ENCODE assay signal across 19 cellular contexts in genomic region chr4:119692001-119692400, GRCh38.
A peak's percentile ranks its signal among the peaks of the same experiment; 100 is the strongest.
DNase-seq lines count a peak whose midpoint lies in the region; ATAC-seq, FAIRE-seq and TF ChIP-seq lines count a peak whose summit lies in the region.
"Had no signal": no experiment of that assay in that cellular context is flagged by ENCODE, and none has a peak within 500 bp of the region (broad histone marks: within the 10 kb centered on the region; RNA-seq: fewer than 3 reads in every experiment).

No MANE protein-coding gene starts in this region.

- no peaks in the 10 kb centered on the region for H3K36me3 ChIP-seq in bronchial epithelial cell (ENCODE audit: control insufficient read depth, insufficient read depth, low read length)
- H3K36me3 ChIP-seq: cardiac muscle cell, pancreas had no signal

- TF ChIP-seq CTCF in AG04450 (IDR thresholded peaks at IDR 0.05; ENCODE audit: low read depth, low read length) (peak; percentile 10; the same call in 1 of the 2 replicates), bronchial epithelial cell (IDR thresholded peaks at IDR 0.05; ENCODE audit: insufficient read depth, low read length, severe bottlenecking) (no peak)

- DNase-seq in AG04450 (ENCODE audit: low read depth, low spot score) = no peak
- peak; percentile 22 for DNase-seq in HCEC 1CT
- DNase-seq in bronchial epithelial cell (ENCODE audit: low read depth) = peak; percentile 12
- DNase-seq in left ventricle myocardium superior = peak; percentile 18
- DNase-seq in stimulated activated CD4-positive, alpha-beta T cell treated with anti-CD3 and anti-CD28 coated beads, Interleukin-12 subunit alpha, Interleukin-12 subunit beta, amount 100 ng/mL, for 4 hours = no peak
- no peak for DNase-seq in NCI-H2227 (lab: John Stamatoyannopoulos, UW; ENCODE audit: unreplicated experiment)
- DNase-seq: activated B cell treated with CpG ODN at 0.5 μM for 24 hours; activated naive CD4-positive, alpha-beta T cell; glutamatergic neuron; NCI-H1092; NCI-H82; pancreas; stimulated activated naive CD4-positive, alpha-beta T cell treated with Interleukin-2 at 50 U/mL for 16 hours had no signal

- H3K27ac ChIP-seq in AG04450 (ENCODE audit: low read depth, low read length) = peak overlapping the region; percentile 39
- H3K27ac ChIP-seq: cardiac muscle cell, pancreas had no signal

- intact Hi-C loops in left ventricle myocardium superior (cut with micrococcal nuclease) = loop anchor here (10.0 kb wide), 2 partner anchors 93 to 353 kb away; no protein-coding TSS in a partner anchor

- CTCF ChIA-PET in AG04450 (lab: Charles Lee) = interaction anchor here (0.7 to 1.4 kb wide), 4 partner anchors 10 to 360 kb away, joined by 3 to 4 read pairs (median 3); no protein-coding TSS in a partner anchor

- peak overlapping the region; percentile 46 for H3K4me3 ChIP-seq in AG04450 (ENCODE audit: low read depth, low read length)
- H3K4me3 ChIP-seq in bronchial epithelial cell (ENCODE audit: low read depth, low read length) = no peak overlapping the region
- H3K4me3 ChIP-seq: cardiac muscle cell, pancreas, smooth muscle cell had no signal

- ATAC-seq in left ventricle myocardium superior (peak; percentile 75), HG02610 (IDR thresholded peaks at IDR 0.05; ENCODE audit: unreplicated experiment) (no peak), GM19467 (IDR thresholded peaks at IDR 0.05; ENCODE audit: unreplicated experiment) (no peak)
- ATAC-seq: pancreas had no signal

- POLR2A ChIA-PET in AG04450 (lab: Yijun Ruan, JAX) = interaction anchor here (0.7 to 1.0 kb wide), 2 partner anchors 14 to 63 kb away, joined by 3 to 5 read pairs; partner anchors contain the start of gene PDE5A

- no peak for FAIRE-seq in bronchial epithelial cell (lab: Jason Lieb, UNC)
- FAIRE-seq: endometrium, pancreas, urothelium cell line had no signal

- H3K9me3 ChIP-seq in AG04450 (ENCODE audit: control insufficient read depth, insufficient read depth, low read length) = peaks cover 6% of the 10 kb centered on the region; the same call in 1 of the 2 replicates
- H3K9me3 ChIP-seq: pancreas had no signal

- no peaks in the 10 kb centered on the region for H3K27me3 ChIP-seq in AG04450 (ENCODE audit: control insufficient read depth, insufficient read depth, low read length)
- H3K27me3 ChIP-seq in bronchial epithelial cell (ENCODE audit: control insufficient read depth, insufficient read depth, low read length) = no peaks in the 10 kb centered on the region
- H3K27me3 ChIP-seq: cardiac muscle cell had no signal

Comparison
In these comparisons a context has a peak if more than half of its experiments do, and no peak if none do; other contexts are left out.
1. DNase-seq: peak in HCEC 1CT (single experiment), bronchial epithelial cell (single experiment) and left ventricle myocardium superior (single experiment); none in AG04450 (single experiment), stimulated activated CD4-positive, alpha-beta T cell treated with anti-CD3 and anti-CD28 coated beads, Interleukin-12 subunit alpha, Interleukin-12 subunit beta, amount 100 ng/mL, for 4 hours (single experiment) and NCI-H2227 (single experiment).